Comparison of ENCODE assay signal across 8 cellular contexts in the genomic region with DNA sequence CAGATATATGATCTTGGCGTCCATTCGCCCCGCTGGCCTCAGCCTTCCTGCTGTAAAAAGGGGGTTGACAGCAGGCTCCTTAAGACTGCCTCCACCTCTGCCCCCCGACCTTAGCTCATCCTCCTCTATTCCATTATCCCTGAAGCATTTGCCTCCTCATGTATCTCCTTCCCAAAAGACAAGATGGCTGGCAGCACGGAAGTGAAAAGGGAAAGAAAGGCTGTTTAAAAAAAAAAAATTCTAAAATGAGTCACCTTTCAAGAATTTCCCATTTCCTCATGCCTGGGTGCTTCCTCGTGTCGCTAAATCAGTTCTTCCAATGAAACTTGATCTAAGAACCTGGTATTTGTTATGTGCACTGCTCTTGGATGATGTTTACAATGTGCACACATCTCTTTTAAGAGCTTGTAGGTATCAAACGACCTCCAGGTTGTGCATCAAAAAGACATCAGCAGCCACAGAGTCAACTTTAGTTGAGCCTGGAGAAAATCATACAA. TPM values are rescaled to one million over a fixed set of nuclear protein-coding genes. Genes with fewer than 3 reads are reported as not detected.
DNase-seq lines count a peak whose midpoint lies in the region; ATAC-seq and TF ChIP-seq lines count a peak whose summit lies in the region.

No MANE protein-coding gene starts in this region.

- DNase-seq in AG20443 (ENCODE audit: low spot score), result peak; percentile 83
- peak; percentile 34 for DNase-seq in GM20000 (ENCODE audit: low spot score)
- DNase-seq in SK-MEL-5 (ENCODE audit: low read depth, low spot score), result peak; percentile 70
- DNase-seq in epithelial cell of prostate (ENCODE audit: low read depth, low spot score), result peak; percentile 27
- peak; percentile 21 for DNase-seq in neural progenitor cell (ENCODE audit: low spot score)
- DNase-seq in activated CD4-positive, CD25-positive, alpha-beta regulatory T cell (lab: John Stamatoyannopoulos, UW), result no peak
- DNase-seq in central memory CD4-positive, alpha-beta T cell, result no peak

- in situ Hi-C loops in SK-MEL-5 (cut with HindIII; ENCODE audit: low pct_unique_long_range_greater_than_20kb, low sequenced_read_pairs), result no loop called here

- peaks cover 68% of the 10 kb centered on the region for H3K79me2 ChIP-seq in neural progenitor cell (ENCODE audit: low read depth)

- peak overlapping the region; percentile 97 for H3K27ac ChIP-seq in epithelial cell of prostate
- H3K27ac ChIP-seq in neural progenitor cell, result no peak overlapping the region

- no peak for TF ChIP-seq CTCF in GM20000 (IDR thresholded peaks at IDR 0.05; ENCODE audit: extremely low read depth, missing control alignments)
- no peak for TF ChIP-seq CTCF in neural progenitor cell (IDR thresholded peaks at IDR 0.05)

- peak overlapping the region; percentile 89 for H3K4me3 Mint-ChIP-seq in neural progenitor cell

- peak overlapping the region; percentile 68 for H3K27ac Mint-ChIP-seq in neural progenitor cell

- no peaks in the 10 kb centered on the region for H3K27me3 ChIP-seq in neural progenitor cell

- H3K4me1 ChIP-seq in neural progenitor cell, result peaks cover 12% of the 10 kb centered on the region

- H3K27me3 Mint-ChIP-seq in neural progenitor cell (ENCODE audit: insufficient read depth, low read depth), result peaks cover 6% of the 10 kb centered on the region

- H3K9me3 Mint-ChIP-seq in neural progenitor cell, result peaks cover 14% of the 10 kb centered on the region

- H3K4me2 ChIP-seq in neural progenitor cell, result peak overlapping the region; percentile 83

- H3K4me3 ChIP-seq in neural progenitor cell, result peak overlapping the region; percentile 97

- ATAC-seq in GM19455 (IDR thresholded peaks at IDR 0.05; ENCODE audit: unreplicated experiment), result no peak

- peaks cover 23% of the 10 kb centered on the region for H3K4me1 Mint-ChIP-seq in neural progenitor cell

- H3K36me3 ChIP-seq in neural progenitor cell, result no peaks in the 10 kb centered on the region

- no peak overlapping the region for H2AFZ ChIP-seq in neural progenitor cell (replicated peaks)

- peaks cover 23% of the 10 kb centered on the region for H3K36me3 Mint-ChIP-seq in neural progenitor cell

- H3F3A ChIP-seq in neural progenitor cell (ENCODE audit: low read depth), result peaks cover 5% of the 10 kb centered on the region

- H3K9me3 ChIP-seq in neural progenitor cell (ENCODE audit: low read depth), result peaks cover 3% of the 10 kb centered on the region

- no peak overlapping the region for H3K9ac ChIP-seq in neural progenitor cell

- H4K20me1 ChIP-seq in neural progenitor cell (ENCODE audit: low read depth), result peaks cover 1% of the 10 kb centered on the region

RNA-seq across cellular contexts. Expression of a gene that starts 1.7 kb away (rescaled TPM):
- total RNA-seq in SK-MEL-5 (2014; rRNA removed; shearing (Covaris generic)), result 62.1 and 64.5 TPM in 2 replicates
- polyA plus RNA-seq in SK-MEL-5 (2015; cell fraction: cytosol; rRNA removed), result 45.4 and 64.6 TPM in 2 replicates
- polyA plus RNA-seq in SK-MEL-5 (2015; cell fraction: nucleus; rRNA removed), result 33.1 and 36.9 TPM in 2 replicates
- total RNA-seq in neural progenitor cell (ENCODE audit: low replicate concordance), result 95.9 and 106 TPM in 2 replicates

RNA-seq across cellular contexts. Expression of a gene that starts 38.6 kb away (rescaled TPM):
- total RNA-seq in SK-MEL-5 (2014; rRNA removed; shearing (Covaris generic)), result 42.9 and 43.3 TPM in 2 replicates
- 31.0 and 34.5 TPM in 2 replicates for polyA plus RNA-seq in SK-MEL-5 (2015; cell fraction: cytosol; rRNA removed)
- polyA plus RNA-seq in SK-MEL-5 (2015; cell fraction: nucleus; rRNA removed), result 26.9 and 38.9 TPM in 2 replicates
- 4.0 and 4.5 TPM in 2 replicates for total RNA-seq in neural progenitor cell (ENCODE audit: low replicate concordance)

RNA-seq across cellular contexts. Expression of a gene that starts 40.3 kb away (rescaled TPM):
- 18.6 and 20.6 TPM in 2 replicates for total RNA-seq in SK-MEL-5 (2014; rRNA removed; shearing (Covaris generic))
- 10.8 and 14.2 TPM in 2 replicates for polyA plus RNA-seq in SK-MEL-5 (2015; cell fraction: cytosol; rRNA removed)
- 24.0 and 26.1 TPM in 2 replicates for polyA plus RNA-seq in SK-MEL-5 (2015; cell fraction: nucleus; rRNA removed)
- total RNA-seq in neural progenitor cell (ENCODE audit: low replicate concordance), result 53.5 and 62.7 TPM in 2 replicates

Comparison
In these comparisons a context has a peak if more than half of its experiments do, and no peak if none do; other contexts are left out.
1. DNase-seq: peak in AG20443 (single experiment), GM20000 (single experiment), SK-MEL-5 (single experiment), epithelial cell of prostate (single experiment) and neural progenitor cell (single experiment); none in activated CD4-positive, CD25-positive, alpha-beta regulatory T cell (0 of 4) and central memory CD4-positive, alpha-beta T cell (single experiment).